8 cellular contexts compared by ENCODE assay signal in genomic region chr6:160030103-160030502, GRCh38.
DNase-seq lines count a peak whose midpoint lies in the region; ATAC-seq, FAIRE-seq and TF ChIP-seq lines count a peak whose summit lies in the region.

No MANE protein-coding gene starts in this region.

- no peak overlapping the region for H2AFZ ChIP-seq in HepG2 (ENCODE audit: low read length)

- H3K27me3 ChIP-seq in colonic mucosa = no peaks in the 10 kb centered on the region
- H3K27me3 ChIP-seq in HepG2 (ENCODE audit: control insufficient read depth in 1 of 2, insufficient read depth in 2 of 2, low read length in 2 of 2) = no peaks in the 10 kb centered on the region

- H3K4me1 ChIP-seq in colonic mucosa (no peaks in the 10 kb centered on the region), HepG2 (ENCODE audit: insufficient read depth, low read length) (no peaks in the 10 kb centered on the region)

- H3K27ac ChIP-seq in colonic mucosa (no peak overlapping the region), HepG2 (ENCODE audit: extremely low read length, insufficient read depth, low read length) (no peak overlapping the region), substantia nigra (ENCODE audit: low read depth, low read length, poor library complexity, severe bottlenecking) (peak overlapping the region; percentile 36)

- H3K79me2 ChIP-seq in HepG2 (ENCODE audit: insufficient read depth, low read length) = no peaks in the 10 kb centered on the region

- FAIRE-seq in HepG2 (lab: Jason Lieb, UNC) = no peak

- intact Hi-C loops in colonic mucosa (cut with DNase I) = no loop called here
- intact Hi-C loops in HepG2 (cut with micrococcal nuclease; ENCODE audit: unreplicated experiment) = no loop called here

- no peak for TF ChIP-seq RAD21 in HepG2 (CRISPR knock-in tag; IDR thresholded peaks at IDR 0.05)

- H3K9me3 ChIP-seq in colonic mucosa = no peaks in the 10 kb centered on the region
- H3K9me3 ChIP-seq in HepG2 (ENCODE audit: low read length) = no peaks in the 10 kb centered on the region

- no TSS peak for BruUV-seq in HepG2 (replicated peaks; lab: Mats Ljungman, UMichigan)

- in situ Hi-C loops in HepG2 (cut with HindIII; ENCODE audit: extremely low pct_ligation_motif_present, low pct_unique_long_range_greater_than_20kb) = no loop called here

- CTCF ChIA-PET in HepG2 (lab: Yijun Ruan, JAX; ENCODE audit: low intra/inter-chr PET ratio, low total read pairs) = no interaction called here

- H3K4me3 ChIP-seq in colonic mucosa (no peak overlapping the region), HepG2 (replicated peaks in 1 of 3; ENCODE audit: insufficient read depth in 1 of 3, low read depth in 2 of 3, low read length in 3 of 3) (no peak overlapping the region)

- DNase-seq in AG08396 (ENCODE audit: low spot score) = peak; percentile 88
- peak; percentile 55 for DNase-seq in NCI-H1105 treated with DMSO at 0.1 percent for 48 hours (lab: John Stamatoyannopoulos, UW)
- peak; percentile 60 for DNase-seq in colonic mucosa
- no peak for DNase-seq in HepG2 (ENCODE audit: low spot score)
- DNase-seq in substantia nigra (lab: John Stamatoyannopoulos, UW) = peak in 37 of 49 donors; percentile 5 to 70 (median 36)
- no peak for DNase-seq in GF-D8 (lab: John Stamatoyannopoulos, UW)
- DNase-seq in NK-92 (lab: John Stamatoyannopoulos, UW; ENCODE audit: unreplicated experiment) = no peak

- no peak for TF ChIP-seq POLR2A in HepG2 (IDR thresholded peaks at IDR 0.05; ENCODE audit: insufficient read depth in 1 of 2, low read depth in 2 of 2, low read length in 2 of 2)

- TF ChIP-seq CTCF in colonic mucosa (IDR thresholded peaks at IDR 0.05) (no peak), HepG2 (CRISPR knock-in tag; IDR thresholded peaks at IDR 0.05) (no peak)

- TF ChIP-seq EP300 in HepG2 (IDR thresholded peaks at IDR 0.05; ENCODE audit: low read depth in 2 of 2, low read length in 2 of 2) = no peak
- no peak for TF ChIP-seq EP300 in HepG2 (CRISPR knock-in tag; IDR thresholded peaks at IDR 0.05; ENCODE audit: borderline replicate concordance)

- WGBS in HepG2 (ENCODE audit: low lambda C conversion rate) = 96% methylated on average over 5 of the region's 5 CpGs

- POLR2A ChIA-PET in HepG2 (lab: Yijun Ruan, JAX) = no interaction called here

- no peak overlapping the region for H3K4me2 ChIP-seq in HepG2 (ENCODE audit: low read depth, low read length)

- H3K9ac ChIP-seq in colonic mucosa (ENCODE audit: low read depth in 2 of 2, low read length in 2 of 2) (peak overlapping the region in 1 of 2 donors; percentile 13), HepG2 (ENCODE audit: insufficient read depth, low read depth, low read length) (no peak overlapping the region)

- peaks cover 8% of the 10 kb centered on the region for H3K36me3 ChIP-seq in colonic mucosa
- peaks cover 51 to 91% of the 10 kb centered on the region in 2 experiments for H3K36me3 ChIP-seq in HepG2 (replicated peaks in 1 of 2; ENCODE audit: control insufficient read depth in 1 of 2, insufficient read depth in 2 of 2, low read length in 2 of 2)

- no peaks in the 10 kb centered on the region for H4K20me1 ChIP-seq in HepG2 (ENCODE audit: insufficient read depth, low read length)

- ATAC-seq in HepG2 = peak; percentile 24; the same call in 1 of the 3 replicates
- ATAC-seq in HG03571 (IDR thresholded peaks at IDR 0.05; ENCODE audit: unreplicated experiment) = no peak

TF ChIP-seq in HepG2, 621 proteins besides CTCF, POLR2A, EP300 and RAD21:
- TF ChIP-seq ADNP (CRISPR knock-in tag; IDR thresholded peaks at IDR 0.05) = no peak
- no peak for TF ChIP-seq GMEB1 (CRISPR knock-in tag; IDR thresholded peaks at IDR 0.05; ENCODE audit: borderline replicate concordance)
- no peak for TF ChIP-seq TRIM24 (CRISPR knock-in tag; IDR thresholded peaks at IDR 0.05)
- TF ChIP-seq KDM6A (CRISPR knock-in tag; IDR thresholded peaks at IDR 0.05; ENCODE audit: low read depth) = no peak

Comparison
In these comparisons a context has a peak if more than half of its experiments do, and no peak if none do; other contexts are left out.
1. DNase-seq: peak in AG08396 (single experiment), NCI-H1105 treated with DMSO at 0.1 percent for 48 hours (single experiment), colonic mucosa (single experiment) and substantia nigra (37 of 49); none in HepG2 (single experiment), GF-D8 (single experiment) and NK-92 (single experiment).